27 cellular contexts compared by ENCODE assay signal in genomic region chr7:3762146-3762831, GRCh38.
A peak's percentile ranks its signal among the peaks of the same experiment; 100 is the strongest.
DNase-seq lines count a peak whose midpoint lies in the region; ATAC-seq and TF ChIP-seq lines count a peak whose summit lies in the region.
"Had no signal": no experiment of that assay in that cellular context is flagged by ENCODE, and none has a peak within 500 bp of the region (broad histone marks: within the 10 kb centered on the region; RNA-seq: fewer than 3 reads in every experiment).

No MANE protein-coding gene starts in this region.

- H3K27me3 ChIP-seq in Panc1 (ENCODE audit: control insufficient read depth, insufficient read depth, low read length), result no peaks in the 10 kb centered on the region
- no peaks in the 10 kb centered on the region for H3K27me3 ChIP-seq in hepatocyte
- H3K27me3 ChIP-seq in tibial artery, result no peaks in the 10 kb centered on the region
- H3K27me3 ChIP-seq: upper lobe of right lung had no signal

- WGBS in hepatocyte (ENCODE audit: low lambda C conversion rate, missing lambda C conversion rate), result 86% methylated on average over 11 of the region's 11 CpGs

- H3K9me3 ChIP-seq in Panc1 (ENCODE audit: control insufficient read depth, insufficient read depth, low read depth, low read length) (no peaks in the 10 kb centered on the region), hepatocyte (ENCODE audit: low read depth) (no peaks in the 10 kb centered on the region), tibial artery (no peaks in the 10 kb centered on the region)
- H3K9me3 ChIP-seq: left ventricle myocardium inferior, upper lobe of right lung had no signal

- H3K4me1 ChIP-seq in Panc1 (ENCODE audit: control insufficient read depth, insufficient read depth, low read length) (peaks cover 63% of the 10 kb centered on the region), hepatocyte (ENCODE audit: insufficient read depth) (no peaks in the 10 kb centered on the region), tibial artery (peaks cover 0 to 15% (median 4%) of the 10 kb centered on the region in 4 donors)
- H3K4me1 ChIP-seq: left ventricle myocardium inferior, upper lobe of right lung had no signal

- H3K27ac ChIP-seq in Panc1 (ENCODE audit: low read length) (peak overlapping the region; percentile 98), hepatocyte (no peak overlapping the region), tibial artery (no peak overlapping the region)
- H3K27ac ChIP-seq: 22Rv1, left ventricle myocardium inferior, upper lobe of right lung, WERI-Rb-1 had no signal

- intact Hi-C loops in Panc1 (cut with micrococcal nuclease; ENCODE audit: unreplicated experiment) (no loop called here), tibial artery (cut with DNase I; ENCODE audit: low total_unique reads) (no loop called here)

- H3K4me3 ChIP-seq in Panc1 (ENCODE audit: low read depth in 2 of 2, low read length in 2 of 2), result peak overlapping the region; percentile 19 to 47; a peak in 3 of 4 replicates
- no peak overlapping the region for H3K4me3 ChIP-seq in hepatocyte
- H3K4me3 ChIP-seq in tibial artery, result no peak overlapping the region
- H3K4me3 ChIP-seq: left ventricle myocardium inferior, smooth muscle cell, upper lobe of right lung had no signal

- POLR2A ChIA-PET in Panc1 (lab: Charles Lee), result interaction anchor here (0.5 kb wide), 1 partner anchor 38 kb away, joined by 8 read pairs; no protein-coding TSS in a partner anchor

- H4K20me1 ChIP-seq in hepatocyte (ENCODE audit: insufficient read depth, poor library complexity, severe bottlenecking), result no peaks in the 10 kb centered on the region

- ATAC-seq in Panc1 (peak; percentile 36; the same call in 1 of the 2 replicates), HG03039 (IDR thresholded peaks at IDR 0.05; ENCODE audit: unreplicated experiment) (no peak), HG03354 (IDR thresholded peaks at IDR 0.05; ENCODE audit: poor library complexity, severe bottlenecking, unreplicated experiment) (no peak)
- ATAC-seq: activated T-cell treated with anti-CD3 and anti-CD28 coated beads, Interleukin-2, amount 50 U/mL, for 4 hours; upper lobe of right lung had no signal

- no peaks in the 10 kb centered on the region for H3K9me2 ChIP-seq in hepatocyte (replicated peaks; ENCODE audit: insufficient read depth)

- BruUV-seq in Panc1 (replicated peaks; lab: Mats Ljungman, UMichigan), result no TSS peak

- DNase-seq in SHP77 (lab: John Stamatoyannopoulos, UW) (peak; percentile 17 to 24), SHP77 treated with DMSO at 0.1 percent for 48 hours (lab: John Stamatoyannopoulos, UW) (no peak), Panc1 (ENCODE audit: low read depth, low spot score) (no peak), hepatocyte (ENCODE audit: low spot score) (no peak), tibial artery (no peak), DMS79 treated with DMSO at 0.1 percent for 48 hours (lab: John Stamatoyannopoulos, UW) (no peak)
- DNase-seq: activated CD4-positive, alpha-beta T cell treated with anti-CD3 and anti-CD28 coated beads, Interleukin-2, amount 10 ng/mL, durations not matched to agents 7 days and 5 days; activated gamma-delta T cell treated with Interleukin-2 at 50 U/mL for 16 hours; activated T-cell treated with anti-CD3 and anti-CD28 coated beads, Interleukin-2, amount 50 U/mL, for 4 hours; CD4-positive, alpha-beta memory T cell; GOT3; islet precursor cell; KBM-7; left ventricle myocardium inferior; naive B cell; NCI-H1105 treated with DMSO at 0.1 percent for 48 hours; NCI-H2029; retina; RPMI8226; stimulated activated CD4-positive, alpha-beta T cell treated with anti-CD3 and anti-CD28 coated beads, Interleukin-2, amount 100 ng/mL, for 24 hours; T1000; upper lobe of right lung; WERI-Rb-1 had no signal

- H3K36me3 ChIP-seq in Panc1 (ENCODE audit: control insufficient read depth, insufficient read depth, low read length) (no peaks in the 10 kb centered on the region), hepatocyte (replicated peaks; ENCODE audit: insufficient read depth, low read depth) (no peaks in the 10 kb centered on the region), tibial artery (no peaks in the 10 kb centered on the region)
- H3K36me3 ChIP-seq: left ventricle myocardium inferior, upper lobe of right lung, WERI-Rb-1 had no signal

- no peaks in the 10 kb centered on the region for H3K79me2 ChIP-seq in hepatocyte

- no peak overlapping the region for H2AFZ ChIP-seq in hepatocyte

- TF ChIP-seq CTCF in Panc1 (IDR thresholded peaks at IDR 0.05) (peak; percentile 50), hepatocyte (IDR thresholded peaks at IDR 0.05; ENCODE audit: poor library complexity) (no peak), tibial artery (IDR thresholded peaks at IDR 0.05) (no peak)

- H3K4me2 ChIP-seq in hepatocyte, result peak overlapping the region; percentile 43

- in situ Hi-C loops in Panc1 (cut with HindIII; ENCODE audit: low pct_unique_long_range_greater_than_20kb, low sequenced_read_pairs), result no loop called here

- CTCF ChIA-PET in Panc1 (lab: Charles Lee), result interaction anchor here (0.5 to 0.6 kb wide), 2 partner anchors 132 to 291 kb away, joined by 3 to 7 read pairs; no protein-coding TSS in a partner anchor

Comparison
In these comparisons a context has a peak if more than half of its experiments do, and no peak if none do; other contexts are left out.
1. DNase-seq: peak in SHP77 (2 of 2); none in SHP77 treated with DMSO at 0.1 percent for 48 hours (single experiment), Panc1 (single experiment), hepatocyte (single experiment), tibial artery (0 of 2) and DMS79 treated with DMSO at 0.1 percent for 48 hours (single experiment).
2. H3K4me3 ChIP-seq: peak in Panc1 (2 of 2); none in hepatocyte (single experiment) and tibial artery (0 of 2).